In the genomic region with DNA sequence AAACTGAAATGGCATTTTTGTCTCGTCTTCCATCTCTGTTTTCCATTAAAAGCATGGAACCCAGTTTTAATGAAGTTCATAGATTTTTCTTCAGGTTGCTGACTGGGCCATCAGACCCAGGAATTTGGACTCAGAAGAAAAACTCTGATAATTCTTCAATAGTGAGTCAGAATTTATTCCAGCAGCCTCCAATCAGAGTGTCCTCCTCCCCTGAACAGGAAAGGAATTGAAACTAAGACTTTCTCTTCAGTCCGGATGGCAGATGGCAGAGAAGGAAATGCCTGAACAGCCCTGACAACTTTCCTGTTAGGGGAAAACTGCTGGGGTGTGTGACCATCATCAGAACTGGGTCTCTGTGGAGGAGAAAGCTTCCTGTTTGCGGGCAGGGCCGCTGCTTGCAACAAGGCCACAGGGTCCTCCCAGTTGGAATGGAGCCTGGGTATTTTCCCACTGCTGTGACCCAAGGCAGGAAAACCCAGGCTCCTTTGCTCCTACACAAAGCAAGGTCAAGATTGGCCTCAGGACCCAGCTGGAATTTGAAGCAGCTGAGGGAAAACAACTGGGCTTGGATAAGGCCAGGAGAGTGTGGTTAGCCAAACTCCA, we compare ENCODE assay signal across 8 cellular contexts. TPM values are rescaled to one million over a fixed set of nuclear protein-coding genes. Genes with fewer than 3 reads are reported as not detected.
DNase-seq lines count a peak whose midpoint lies in the region; ATAC-seq and TF ChIP-seq lines count a peak whose summit lies in the region.

No MANE protein-coding gene starts in this region.

- intact Hi-C loops in body of pancreas (cut with DNase I) = no loop called here
- intact Hi-C loops in CD8-positive, alpha-beta T cell (cut with DNase I, micrococcal nuclease) = no loop called here

- WGBS in body of pancreas, 2 donors = 15 to 38% methylated on average over 4 of the region's 4 CpGs

- H3K4me3 Mint-ChIP-seq in effector memory CD8-positive, alpha-beta T cell = no peak overlapping the region
- no peak overlapping the region for H3K4me3 Mint-ChIP-seq in CD8-positive, alpha-beta T cell

- H3K27ac ChIP-seq in body of pancreas (peak overlapping the region; percentile 12 to 80 (median 66)), thoracic aorta (peak overlapping the region; percentile 86 to 94)
- no peak overlapping the region for H3K27ac ChIP-seq in CD8-positive, alpha-beta T cell (ENCODE audit: low read depth, low read length)

- no peak overlapping the region for H3K27ac Mint-ChIP-seq in effector memory CD8-positive, alpha-beta T cell
- H3K27ac Mint-ChIP-seq in CD8-positive, alpha-beta T cell = no peak overlapping the region

- no peaks in the 10 kb centered on the region for H3K36me3 Mint-ChIP-seq in effector memory CD8-positive, alpha-beta T cell (ENCODE audit: insufficient read depth)
- no peaks in the 10 kb centered on the region for H3K36me3 Mint-ChIP-seq in CD8-positive, alpha-beta T cell

- H3K36me3 ChIP-seq in body of pancreas (replicated peaks in 1 of 2; ENCODE audit: insufficient read depth in 1 of 2, low read depth in 2 of 2) (no peaks in the 10 kb centered on the region), thoracic aorta (no peaks in the 10 kb centered on the region)
- no peaks in the 10 kb centered on the region for H3K36me3 ChIP-seq in CD8-positive, alpha-beta T cell (ENCODE audit: insufficient read depth, low read length)

- peaks cover 0 to 13% of the 10 kb centered on the region in 2 donors for H3K27me3 Mint-ChIP-seq in effector memory CD8-positive, alpha-beta T cell
- H3K27me3 Mint-ChIP-seq in CD8-positive, alpha-beta T cell (ENCODE audit: low read depth) = peaks cover 2% of the 10 kb centered on the region

- POLR2A ChIA-PET in CD8-positive, alpha-beta T cell (lab: Charles Lee) = no interaction called here

- H3K4me1 Mint-ChIP-seq in effector memory CD8-positive, alpha-beta T cell (ENCODE audit: low read depth in 2 of 2) = peaks cover under 1 to 2% of the 10 kb centered on the region in 2 donors
- peaks cover 5% of the 10 kb centered on the region for H3K4me1 Mint-ChIP-seq in CD8-positive, alpha-beta T cell (ENCODE audit: low read depth)

- peaks cover 20% of the 10 kb centered on the region for H3K4me1 ChIP-seq in body of pancreas
- peaks cover 29 to 43% of the 10 kb centered on the region in 2 donors for H3K4me1 ChIP-seq in thoracic aorta (ENCODE audit: control insufficient read depth in 1 of 2, low read depth in 2 of 2)
- no peaks in the 10 kb centered on the region for H3K4me1 ChIP-seq in CD8-positive, alpha-beta T cell (ENCODE audit: insufficient read depth, low read length)

- TF ChIP-seq CTCF in body of pancreas (IDR thresholded peaks at IDR 0.05) = no peak
- no peak for TF ChIP-seq CTCF in thoracic aorta (IDR thresholded peaks at IDR 0.05)
- no peak for TF ChIP-seq CTCF in CD8-positive, alpha-beta T cell (IDR thresholded peaks at IDR 0.05)

- no peaks in the 10 kb centered on the region for H3K27me3 ChIP-seq in body of pancreas
- no peaks in the 10 kb centered on the region for H3K27me3 ChIP-seq in thoracic aorta (replicated peaks; ENCODE audit: insufficient read depth)
- H3K27me3 ChIP-seq in CD8-positive, alpha-beta T cell (ENCODE audit: insufficient read depth, low read length) = no peaks in the 10 kb centered on the region

- ATAC-seq in body of pancreas = peak; percentile 70
- ATAC-seq in left lobe of liver = peak; percentile 75
- ATAC-seq in thoracic aorta (ENCODE audit: insufficient number of reproducible peaks, low FRiP score, low read depth) = peak; percentile 70
- ATAC-seq in effector memory CD8-positive, alpha-beta T cell (replicated peaks) = no peak
- ATAC-seq in CD8-positive, alpha-beta T cell = no peak

- H3K9me3 Mint-ChIP-seq in effector memory CD8-positive, alpha-beta T cell = no peaks in the 10 kb centered on the region
- H3K9me3 Mint-ChIP-seq in CD8-positive, alpha-beta T cell = no peaks in the 10 kb centered on the region

- CTCF ChIA-PET in CD8-positive, alpha-beta T cell (lab: Charles Lee) = no interaction called here

- no peaks in the 10 kb centered on the region for H3K9me3 ChIP-seq in body of pancreas
- H3K9me3 ChIP-seq in thoracic aorta = no peaks in the 10 kb centered on the region
- no peaks in the 10 kb centered on the region for H3K9me3 ChIP-seq in CD8-positive, alpha-beta T cell (ENCODE audit: low read length)

- DNase-seq in HK-2 (ENCODE audit: unreplicated experiment) = peak; percentile 53
- DNase-seq in body of pancreas = peak; percentile 47 to 82 (median 73)
- DNase-seq in left lobe of liver (ENCODE audit: low spot score) = peak; percentile 55
- DNase-seq in thoracic aorta (ENCODE audit: low spot score) = no peak
- no peak for DNase-seq in activated gamma-delta T cell (lab: John Stamatoyannopoulos, UW)
- no peak for DNase-seq in effector memory CD8-positive, alpha-beta T cell
- no peak for DNase-seq in CD8-positive, alpha-beta T cell
- no peak for DNase-seq in COR-L47 (lab: John Stamatoyannopoulos, UW)

- no peak overlapping the region for H3K4me3 ChIP-seq in body of pancreas
- H3K4me3 ChIP-seq in thoracic aorta = peak overlapping the region; percentile 49
- no peak overlapping the region for H3K4me3 ChIP-seq in CD8-positive, alpha-beta T cell (ENCODE audit: low read depth, low read length)

- peak in 1 of 3 donors; percentile 14 for TF ChIP-seq POLR2A in body of pancreas (IDR thresholded peaks at IDR 0.05)

RNA-seq across cellular contexts. Expression of gene CD34, which starts 20.7 kb away (rescaled TPM):
- total RNA-seq in body of pancreas = 10 to 100 TPM; 11.5 to 14.8 TPM
- 1.1 TPM for total RNA-seq in left lobe of liver
- 10 to 100 TPM; 67.8 to 77.3 TPM for total RNA-seq in thoracic aorta
- not detected for total RNA-seq in CD8-positive, alpha-beta T cell

Comparison
In these comparisons a context has a peak if more than half of its experiments do, and no peak if none do; other contexts are left out.
1. DNase-seq: peak in HK-2 (single experiment), body of pancreas (4 of 4) and left lobe of liver (single experiment); none in thoracic aorta (single experiment), activated gamma-delta T cell (single experiment), effector memory CD8-positive, alpha-beta T cell (0 of 3), CD8-positive, alpha-beta T cell (0 of 7) and COR-L47 (single experiment).
2. ATAC-seq: peak in body of pancreas (single experiment), left lobe of liver (single experiment) and thoracic aorta (single experiment); none in effector memory CD8-positive, alpha-beta T cell (single experiment) and CD8-positive, alpha-beta T cell (single experiment).
3. RNA of gene CD34, which starts 20.7 kb away (total RNA-seq): 67.8 to 77.3 TPM in thoracic aorta; 11.5 to 14.8 TPM in body of pancreas, 1.1 TPM in left lobe of liver (single experiment) and not detected in CD8-positive, alpha-beta T cell; every median in the first group is over 4 times any median in the second.